ENCODE assay signal across 8 cellular contexts in the genomic region with DNA sequence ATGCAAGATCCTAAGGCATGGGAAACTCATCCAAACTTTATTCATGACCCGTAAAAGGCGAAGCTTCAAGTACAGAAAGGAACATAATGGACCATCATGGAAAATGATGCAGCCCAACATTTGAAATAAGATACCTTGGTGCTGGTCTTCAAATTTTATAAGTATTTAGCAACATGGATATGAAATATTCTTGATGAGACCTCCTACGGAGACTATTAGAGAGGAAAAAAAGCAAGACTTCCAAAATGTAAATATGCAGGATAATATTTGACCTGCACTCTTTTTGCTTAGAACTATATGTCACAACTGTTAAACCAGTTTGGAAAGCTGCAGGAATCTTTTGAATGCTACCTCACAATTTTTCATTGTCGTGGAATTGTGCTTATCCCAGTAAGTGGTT.
"Had no signal": no experiment of that assay in that cellular context is flagged by ENCODE, and none has a peak within 500 bp of the region (broad histone marks: within the 10 kb centered on the region; RNA-seq: fewer than 3 reads in every experiment).

No MANE protein-coding gene starts in this region.

- H3K27ac ChIP-seq: GM23248, HL-60 had no signal

- H3K4me3 ChIP-seq: GM23248, HAP-1 had no signal

- DNase-seq: GM23248, GOT3, H7, HFFc6, KBM-7 had no signal

- H3K36me3 ChIP-seq: HAP-1 had no signal

- H3K9me3 ChIP-seq: HAP-1 had no signal

- H3K4me1 ChIP-seq: HAP-1 had no signal

- FAIRE-seq: HepG2 had no signal
